Comparison of ENCODE assay signal across 24 cellular contexts in genomic region chr5:96821260-96821916, GRCh38. TPM values are rescaled to one million over a fixed set of nuclear protein-coding genes. Genes with fewer than 3 reads are reported as not detected.
DNase-seq lines count a peak whose midpoint lies in the region; ATAC-seq lines count a peak whose summit lies in the region.
"Had no signal": no experiment of that assay in that cellular context is flagged by ENCODE, and none has a peak within 500 bp of the region (broad histone marks: within the 10 kb centered on the region; RNA-seq: fewer than 3 reads in every experiment).

No MANE protein-coding gene starts in this region.

- peak overlapping the region in 9 of 10 donors; percentile 7 to 83 (median 60) for H3K27ac Mint-ChIP-seq in naive thymus-derived CD8-positive, alpha-beta T cell
- H3K27ac Mint-ChIP-seq: nephron; stimulated activated memory B cell treated with anti-CD40 and anti-IgM and Interleukin-4, amounts not matched to agents 10 μg/mL and 1 μg/mL and 100 μg/mL, for 72 hours had no signal

- peak overlapping the region in 4 of 10 donors; percentile 2 to 36 (median 18) for H3K4me3 Mint-ChIP-seq in naive thymus-derived CD8-positive, alpha-beta T cell
- H3K4me3 Mint-ChIP-seq: activated T-cell treated with anti-CD3 and anti-CD28 coated beads, Interleukin-2, amount 50 U/mL, for 4 hours; nephron; stimulated activated memory B cell treated with anti-CD40 and anti-IgM and Interleukin-4, amounts not matched to agents 10 μg/mL and 1 μg/mL and 100 μg/mL, for 72 hours had no signal

- peak overlapping the region; percentile 35 for H3K27ac ChIP-seq in KOPT-K1 (ENCODE audit: low read depth, low read length, poor library complexity, severe bottlenecking)
- H3K27ac ChIP-seq: adrenal gland, C4-2B, gastroesophageal sphincter, HL-60, KMS-11, transverse colon had no signal

- no peaks in the 10 kb centered on the region for H3K36me3 Mint-ChIP-seq in naive thymus-derived CD8-positive, alpha-beta T cell
- H3K36me3 Mint-ChIP-seq: stimulated activated memory B cell treated with anti-CD40 and anti-IgM and Interleukin-4, amounts not matched to agents 10 μg/mL and 1 μg/mL and 100 μg/mL, for 72 hours had no signal

- POLR2A ChIA-PET in naive thymus-derived CD8-positive, alpha-beta T cell (lab: Charles Lee) = interaction anchor here (0.6 to 7.9 kb wide), 3 partner anchors 14 to 69 kb away, joined by 3 to 221 read pairs (median 3); partner anchors contain the start of gene ERAP1

- no peaks in the 10 kb centered on the region for H3K36me3 ChIP-seq in KOPT-K1 (ENCODE audit: insufficient read depth, low read length)
- H3K36me3 ChIP-seq: adrenal gland, gastroesophageal sphincter, transverse colon had no signal

- H3K9me3 ChIP-seq in KOPT-K1 (ENCODE audit: insufficient read depth, low read length, poor library complexity, severe bottlenecking) = no peaks in the 10 kb centered on the region
- H3K9me3 ChIP-seq: adrenal gland, gastroesophageal sphincter, transverse colon had no signal

- H3K27me3 Mint-ChIP-seq in naive thymus-derived CD8-positive, alpha-beta T cell = peaks cover 0 to 1% (median 0%) of the 10 kb centered on the region in 5 donors
- H3K27me3 Mint-ChIP-seq: stimulated activated memory B cell treated with anti-CD40 and anti-IgM and Interleukin-4, amounts not matched to agents 10 μg/mL and 1 μg/mL and 100 μg/mL, for 72 hours had no signal

- DNase-seq in EH (ENCODE audit: low read depth) = peak; percentile 53
- DNase-seq in dermis blood vessel endothelial cell = peak; percentile 35
- no peak for DNase-seq in naive thymus-derived CD8-positive, alpha-beta T cell
- no peak for DNase-seq in activated CD4-positive, CD25-positive, alpha-beta regulatory T cell (lab: John Stamatoyannopoulos, UW)
- DNase-seq: activated CD4-positive, alpha-beta T cell treated with anti-CD3 and anti-CD28 coated beads, Interleukin-2, amount 50 U/mL, for 4 hours; activated T-cell treated with anti-CD3 and anti-CD28 coated beads, Interleukin-2, amount 50 U/mL, for 4 hours; adrenal gland; NCI-H1436 treated with DMSO at 0.1 percent for 48 hours; NCI-H2227 treated with DMSO at 0.1 percent for 48 hours; NK-92 treated with Interleukin-12 subunit alpha and Interleukin-12 subunit beta, amount 100 ng/mL, for 24 hours; Right ventricle myocardium superior; stimulated activated CD4-positive, alpha-beta T cell treated with anti-CD3 and anti-CD28 coated beads, Interleukin-12 subunit alpha, Interleukin-12 subunit beta, amount 100 ng/mL, for 4 hours; T1000; transverse colon had no signal

- peaks cover 36 to 74% (median 66%) of the 10 kb centered on the region in 4 donors for H3K4me1 Mint-ChIP-seq in naive thymus-derived CD8-positive, alpha-beta T cell

- no peak for ATAC-seq in naive thymus-derived CD8-positive, alpha-beta T cell
- ATAC-seq in HG02840 (IDR thresholded peaks at IDR 0.05; ENCODE audit: low FRiP score, unreplicated experiment) (no peak), HG03354 (IDR thresholded peaks at IDR 0.05; ENCODE audit: poor library complexity, severe bottlenecking, unreplicated experiment) (no peak), GM19455 (IDR thresholded peaks at IDR 0.05; ENCODE audit: unreplicated experiment) (no peak)
- ATAC-seq: activated T-cell treated with anti-CD3 and anti-CD28 coated beads, Interleukin-2, amount 50 U/mL, for 4 hours; gastroesophageal sphincter; stimulated activated memory B cell treated with anti-CD40 and anti-IgM and Interleukin-4, amounts not matched to agents 10 μg/mL and 1 μg/mL and 100 μg/mL, for 72 hours had no signal

- H3K9me3 Mint-ChIP-seq in naive thymus-derived CD8-positive, alpha-beta T cell = no peaks in the 10 kb centered on the region
- H3K9me3 Mint-ChIP-seq: activated T-cell treated with anti-CD3 and anti-CD28 coated beads, Interleukin-2, amount 50 U/mL, for 4 hours; nephron; stimulated activated memory B cell treated with anti-CD40 and anti-IgM and Interleukin-4, amounts not matched to agents 10 μg/mL and 1 μg/mL and 100 μg/mL, for 72 hours had no signal

RNA-seq across cellular contexts. Expression of gene ERAP1, which starts 13.6 kb away (rescaled TPM):
- 63.6 and 117 TPM in 2 replicates for total RNA-seq in dermis blood vessel endothelial cell
- 100 to 1,000 TPM; 120 to 124 TPM for total RNA-seq in naive thymus-derived CD8-positive, alpha-beta T cell
- polyA plus RNA-seq in naive thymus-derived CD8-positive, alpha-beta T cell = 10 to 100 TPM; 48.2 to 83.9 (median 62.7) TPM

RNA-seq across cellular contexts. Expression of gene ERAP2, which starts 54.9 kb away (rescaled TPM):
- 8.4 and 132 TPM in 2 replicates for total RNA-seq in dermis blood vessel endothelial cell
- total RNA-seq in naive thymus-derived CD8-positive, alpha-beta T cell = 10 to 100 TPM; 82.9 to 98.6 TPM
- 100 to 1,000 TPM in 1 of 3 donors, 1 to 10 TPM in 2; 6.4 to 126 (median 6.6) TPM for polyA plus RNA-seq in naive thymus-derived CD8-positive, alpha-beta T cell

Comparison
In these comparisons a context has a peak if more than half of its experiments do, and no peak if none do; other contexts are left out.
1. DNase-seq: peak in EH (single experiment) and dermis blood vessel endothelial cell (single experiment); none in naive thymus-derived CD8-positive, alpha-beta T cell (0 of 10) and activated CD4-positive, CD25-positive, alpha-beta regulatory T cell (0 of 4).